ENCODE assay signal across 15 cellular contexts in genomic region chr11:116596346-116597260, GRCh38.
DNase-seq lines count a peak whose midpoint lies in the region; ATAC-seq and TF ChIP-seq lines count a peak whose summit lies in the region.
"Had no signal": no experiment of that assay in that cellular context is flagged by ENCODE, and none has a peak within 500 bp of the region (broad histone marks: within the 10 kb centered on the region; RNA-seq: fewer than 3 reads in every experiment).

No MANE protein-coding gene starts in this region.

- peak; percentile 33; the same call in 1 of the 3 replicates for ATAC-seq in RWPE2 (ENCODE audit: low read depth)
- no peak for ATAC-seq in HG02973 (IDR thresholded peaks at IDR 0.05; ENCODE audit: unreplicated experiment)

- H3K4me1 ChIP-seq in RWPE2 (ENCODE audit: insufficient read depth, poor library complexity, severe bottlenecking): no peaks in the 10 kb centered on the region
- no peaks in the 10 kb centered on the region for H3K4me1 ChIP-seq in suprapubic skin
- H3K4me1 ChIP-seq: Caco-2, HAP-1 had no signal

- TF ChIP-seq CTCF in RWPE2 (IDR thresholded peaks at IDR 0.05; ENCODE audit: poor library complexity, severe bottlenecking) (no peak), suprapubic skin (IDR thresholded peaks at IDR 0.05) (no peak)

- 72% methylated on average over 12 of the region's 12 CpGs for WGBS in suprapubic skin

- no peak for TF ChIP-seq POLR2A in suprapubic skin (IDR thresholded peaks at IDR 0.05)

- H3K4me3 ChIP-seq in RWPE2 (ENCODE audit: severe bottlenecking) (no peak overlapping the region), suprapubic skin (no peak overlapping the region)
- H3K4me3 ChIP-seq: HAP-1 had no signal

- DNase-seq in NCI-H345 (lab: John Stamatoyannopoulos, UW) (peak; percentile 21), NCI-H345 treated with DMSO at 0.1 percent for 48 hours (lab: John Stamatoyannopoulos, UW; ENCODE audit: unreplicated experiment) (no peak), DMS79 treated with DMSO at 0.1 percent for 48 hours (lab: John Stamatoyannopoulos, UW) (peak; percentile 75), RWPE2 (ENCODE audit: low spot score) (peak; percentile 19), suprapubic skin (ENCODE audit: low spot score in 2 of 2) (peak; percentile 28 to 56)
- DNase-seq in activated CD8-positive, alpha-beta memory T cell treated with anti-CD3 and anti-CD28 coated beads for 24 hours: no peak
- DNase-seq: ACHN, AML-193, DMS53, MM.1S, NCI-H1436, NCI-H446 treated with DMSO at 0.1 percent for 48 hours had no signal

- H3K9me3 ChIP-seq in RWPE2 (ENCODE audit: severe bottlenecking) (no peaks in the 10 kb centered on the region), suprapubic skin (no peaks in the 10 kb centered on the region)
- H3K9me3 ChIP-seq: Caco-2, HAP-1 had no signal

- H3K36me3 ChIP-seq in RWPE2 (ENCODE audit: low read depth) (no peaks in the 10 kb centered on the region), suprapubic skin (no peaks in the 10 kb centered on the region)
- H3K36me3 ChIP-seq: HAP-1 had no signal

- no peak overlapping the region for H3K27ac ChIP-seq in RWPE2 (ENCODE audit: poor library complexity, severe bottlenecking)
- H3K27ac ChIP-seq in suprapubic skin: no peak overlapping the region

- H3K27me3 ChIP-seq in RWPE2 (ENCODE audit: insufficient read depth, poor library complexity, severe bottlenecking) (peaks cover 32% of the 10 kb centered on the region), suprapubic skin (peaks cover 24% of the 10 kb centered on the region)

- TF ChIP-seq EP300 in suprapubic skin (IDR thresholded peaks at IDR 0.05): no peak

Comparison
In these comparisons a context has a peak if more than half of its experiments do, and no peak if none do; other contexts are left out.
1. DNase-seq: peak in NCI-H345 (single experiment), DMS79 treated with DMSO at 0.1 percent for 48 hours (single experiment), RWPE2 (single experiment) and suprapubic skin (2 of 2); none in NCI-H345 treated with DMSO at 0.1 percent for 48 hours (single experiment) and activated CD8-positive, alpha-beta memory T cell treated with anti-CD3 and anti-CD28 coated beads for 24 hours (single experiment).